ENCODE assay signal across 20 cellular contexts in genomic region chr14:96359959-96360358, GRCh38. TPM values are rescaled to one million over a fixed set of nuclear protein-coding genes. Genes with fewer than 3 reads are reported as not detected.
"Had no signal": no experiment of that assay in that cellular context is flagged by ENCODE, and none has a peak within 500 bp of the region (broad histone marks: within the 10 kb centered on the region; RNA-seq: fewer than 3 reads in every experiment).

No MANE protein-coding gene starts in this region.

- H3K9me3 ChIP-seq: lower lobe of right lung, spleen, upper lobe of right lung had no signal

- H3K4me3 Mint-ChIP-seq: dendritic cell treated with granulocyte-macrophage colony-stimulating factor and Interleukin-4, amounts not matched to agents 40 ng/mL and 50 ng/mL, for 4 days had no signal

- H3K27ac Mint-ChIP-seq: activated T-cell treated with anti-CD3 and anti-CD28 coated beads, Interleukin-2, amount 50 U/mL, for 24 hours; activated T-helper 2 cell treated with anti-CD3 and anti-CD28 coated beads, Interferon-gamma antibody, Interleukin-2, Interleukin-4, amounts not matched to agents 10 μg/mL and 5 μg/mL and 100 μg/mL, durations not matched to agents 14 hours and 24 hours and 36 hours; dendritic cell treated with granulocyte-macrophage colony-stimulating factor and Interleukin-4, amounts not matched to agents 40 ng/mL and 50 ng/mL, for 4 days; progenitor cell of endocrine pancreas had no signal

- DNase-seq: activated CD4-positive, alpha-beta T cell treated with anti-CD3 and anti-CD28 coated beads for 1 hour; activated naive CD4-positive, alpha-beta T cell; activated T-cell treated with anti-CD3 and anti-CD28 coated beads, Interleukin-2, amount 50 U/mL, for 24 hours; effector CD4-positive, alpha-beta T cell; foreskin fibroblast; lower lobe of right lung; mesendoderm; naive B cell; spleen; stimulated activated CD4-positive, alpha-beta T cell treated with anti-CD3 and anti-CD28 coated beads, Interleukin-4, amount 100 ng/mL, for 1 hour; stimulated activated naive CD4-positive, alpha-beta T cell; T-helper 1 cell; upper lobe of right lung; WERI-Rb-1 had no signal

- H3K36me3 ChIP-seq: lower lobe of right lung, spleen, upper lobe of right lung had no signal

- H3K27me3 ChIP-seq: spleen, upper lobe of right lung had no signal

- ATAC-seq: left lobe of liver, lower lobe of right lung, upper lobe of right lung had no signal

- H3K27me3 Mint-ChIP-seq: activated T-cell treated with anti-CD3 and anti-CD28 coated beads, Interleukin-2, amount 50 U/mL, for 24 hours; dendritic cell treated with granulocyte-macrophage colony-stimulating factor and Interleukin-4, amounts not matched to agents 40 ng/mL and 50 ng/mL, for 4 days; naive B cell; progenitor cell of endocrine pancreas had no signal

- FAIRE-seq: TTC549 had no signal

- H3K9me3 Mint-ChIP-seq: activated T-cell treated with anti-CD3 and anti-CD28 coated beads, Interleukin-2, amount 50 U/mL, for 24 hours; activated T-helper 2 cell treated with anti-CD3 and anti-CD28 coated beads, Interferon-gamma antibody, Interleukin-2, Interleukin-4, amounts not matched to agents 10 μg/mL and 5 μg/mL and 100 μg/mL, durations not matched to agents 14 hours and 24 hours and 36 hours; dendritic cell treated with granulocyte-macrophage colony-stimulating factor and Interleukin-4, amounts not matched to agents 40 ng/mL and 50 ng/mL, for 4 days had no signal

- H3K36me3 Mint-ChIP-seq: naive B cell had no signal

- H3K27ac ChIP-seq: lower lobe of right lung, spleen, upper lobe of right lung, WERI-Rb-1 had no signal

- H3K4me3 ChIP-seq: lower lobe of right lung, spleen, upper lobe of right lung had no signal

RNA-seq across cellular contexts. Expression of gene AK7, which starts 32.0 kb away (rescaled TPM):
- total RNA-seq: osteocyte had no signal
